ENCODE assay signal across 28 cellular contexts in the genomic region with DNA sequence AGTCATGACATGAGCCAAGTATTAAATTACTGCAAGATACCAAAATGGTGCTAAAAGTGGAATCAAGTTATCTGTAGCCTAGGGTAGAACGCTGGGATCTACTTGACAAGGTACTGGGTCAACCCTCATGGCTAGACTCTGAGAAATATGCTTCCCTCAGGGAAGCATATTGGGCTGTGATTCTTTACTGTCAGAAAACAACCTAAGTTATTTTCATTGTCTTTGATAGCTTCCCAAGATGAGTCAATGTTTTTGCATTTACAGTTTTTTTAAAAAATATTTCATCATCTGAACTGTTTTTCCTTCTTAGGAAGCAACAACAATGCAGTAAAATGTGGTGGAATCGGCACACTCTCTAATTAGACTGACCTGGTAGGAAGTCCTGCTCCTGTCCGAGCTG.
DNase-seq lines count a peak whose midpoint lies in the region; ATAC-seq, FAIRE-seq and TF ChIP-seq lines count a peak whose summit lies in the region.
"Had no signal": no experiment of that assay in that cellular context is flagged by ENCODE, and none has a peak within 500 bp of the region (broad histone marks: within the 10 kb centered on the region; RNA-seq: fewer than 3 reads in every experiment).

No MANE protein-coding gene starts in this region.

- H3K27ac ChIP-seq in SK-N-SH (ENCODE audit: low read depth in 2 of 2, low read length in 1 of 2) (no peak overlapping the region), esophagus squamous epithelium (no peak overlapping the region)
- H3K27ac ChIP-seq: A549, ascending aorta, BLaER1, neutrophil, Peyer's patch, prostate gland, SJCRH30 had no signal

- H3K9me3 ChIP-seq in SK-N-SH: no peaks in the 10 kb centered on the region
- no peaks in the 10 kb centered on the region for H3K9me3 ChIP-seq in esophagus squamous epithelium
- H3K9me3 ChIP-seq: A549, ascending aorta, BLaER1, neutrophil, Peyer's patch, prostate gland, SJCRH30 had no signal

- no peak overlapping the region for H3K4me2 ChIP-seq in SK-N-SH
- H3K4me2 ChIP-seq: A549, BLaER1, smooth muscle cell had no signal

- WGBS in SK-N-SH (ENCODE audit: low lambda C conversion rate): 92% methylated on average over 3 of the region's 3 CpGs
- 84 to 91% methylated on average over 3 of the region's 3 CpGs for WGBS in esophagus squamous epithelium, 2 donors

- peaks cover 0 to under 1% of the 10 kb centered on the region in 2 experiments for H3K36me3 ChIP-seq in SK-N-SH (replicated peaks in 1 of 2; ENCODE audit: control insufficient read depth in 1 of 2, insufficient read depth in 2 of 2, low read length in 1 of 2)
- H3K36me3 ChIP-seq in bronchial epithelial cell (ENCODE audit: control insufficient read depth, insufficient read depth, low read length): no peaks in the 10 kb centered on the region
- peaks cover 0 to 8% (median 0%) of the 10 kb centered on the region in 3 donors for H3K36me3 ChIP-seq in esophagus squamous epithelium
- H3K36me3 ChIP-seq: ascending aorta, BLaER1, neutrophil, Peyer's patch, prostate gland, SJCRH30 had no signal

- no peaks in the 10 kb centered on the region for H3K9me2 ChIP-seq in SK-N-SH

- no peak overlapping the region for H3K9ac ChIP-seq in SK-N-SH
- H3K9ac ChIP-seq: BLaER1 had no signal

- no peak for DNase-seq in SK-N-SH
- DNase-seq in bronchial epithelial cell (ENCODE audit: low read depth): peak; percentile 57
- DNase-seq in fibroblast of villous mesenchyme (ENCODE audit: low read depth): peak; percentile 71
- no peak for DNase-seq in effector CD8-positive, alpha-beta T cell (lab: John Stamatoyannopoulos, UW)
- DNase-seq in SW480 (ENCODE audit: low spot score): no peak
- DNase-seq in esophagus squamous epithelium (lab: John Stamatoyannopoulos, UW): no peak
- DNase-seq: activated CD4-positive, alpha-beta T cell treated with anti-CD3 and anti-CD28 coated beads for 36 hours; activated CD8-positive, alpha-beta memory T cell treated with anti-CD3 and anti-CD28 coated beads for 24 hours; activated naive CD4-positive, alpha-beta T cell treated with Interleukin-2 at 50 U/mL for 16 hours; activated T-cell treated with anti-CD3 and anti-CD28 coated beads, Interleukin-2, amount 50 U/mL, for 4 hours; DMS79; Karpas-422; left cardiac atrium; NCI-H1694 treated with DMSO at 0.1 percent for 48 hours; NCI-H69; Peyer's patch; SJCRH30; stimulated activated CD4-positive, alpha-beta T cell treated with anti-CD3 and anti-CD28 coated beads, Interleukin-2, amount 100 ng/mL, for 24 hours had no signal

- no peak for ATAC-seq in SK-N-SH treated with all-trans-retinoic acid at 6 μM for 48 hours
- ATAC-seq in HG02759 (IDR thresholded peaks at IDR 0.05; ENCODE audit: unreplicated experiment): no peak
- ATAC-seq: A549; activated CD4-positive, alpha-beta T cell treated with anti-CD3 and anti-CD28 coated beads for 36 hours; activated T-cell treated with anti-CD3 and anti-CD28 coated beads, Interleukin-2, amount 50 U/mL, for 4 hours; esophagus mucosa; left cardiac atrium had no signal

- POLR2A ChIA-PET in SK-N-SH (lab: Yijun Ruan, JAX): no interaction called here

- intact Hi-C loops in esophagus squamous epithelium (cut with DNase I): no loop called here

- TF ChIP-seq POLR2A in esophagus squamous epithelium (IDR thresholded peaks at IDR 0.05): no peak

- H3K4me1 ChIP-seq in SK-N-SH (ENCODE audit: control insufficient read depth in 1 of 2, insufficient read depth in 2 of 2, low read depth in 1 of 2, low read length in 1 of 2): peaks cover 0 to 3% of the 10 kb centered on the region in 2 experiments; a peak in 3 of 4 replicates
- H3K4me1 ChIP-seq in esophagus squamous epithelium: no peaks in the 10 kb centered on the region
- H3K4me1 ChIP-seq: A549, BLaER1, Peyer's patch, prostate gland had no signal

- FAIRE-seq in bronchial epithelial cell (lab: Jason Lieb, UNC): no peak
- FAIRE-seq: A549, H54 had no signal

- TF ChIP-seq CTCF in SK-N-SH (IDR thresholded peaks at IDR 0.05): no peak
- no peak for TF ChIP-seq CTCF in bronchial epithelial cell (IDR thresholded peaks at IDR 0.05; ENCODE audit: insufficient read depth, low read length, severe bottlenecking)
- no peak for TF ChIP-seq CTCF in fibroblast of villous mesenchyme (IDR thresholded peaks at IDR 0.05; ENCODE audit: insufficient read depth, low read depth, low read length)
- TF ChIP-seq CTCF in esophagus squamous epithelium (IDR thresholded peaks at IDR 0.05): no peak

- peaks cover 6% of the 10 kb centered on the region for H3F3A ChIP-seq in SK-N-SH (replicated peaks; ENCODE audit: insufficient read depth)

- no peaks in the 10 kb centered on the region for H4K20me1 ChIP-seq in SK-N-SH (ENCODE audit: insufficient read depth)
- H4K20me1 ChIP-seq: BLaER1 had no signal

- H3K27me3 ChIP-seq in SK-N-SH (ENCODE audit: insufficient read depth): no peaks in the 10 kb centered on the region
- no peaks in the 10 kb centered on the region for H3K27me3 ChIP-seq in bronchial epithelial cell (ENCODE audit: control insufficient read depth, insufficient read depth, low read length)
- H3K27me3 ChIP-seq in esophagus squamous epithelium: no peaks in the 10 kb centered on the region
- H3K27me3 ChIP-seq: ascending aorta, BLaER1, neutrophil, Peyer's patch, SJCRH30 had no signal

- H2AFZ ChIP-seq in SK-N-SH (ENCODE audit: low read depth): no peak overlapping the region

- no peak for TF ChIP-seq EP300 in SK-N-SH (IDR thresholded peaks at IDR 0.05; ENCODE audit: borderline replicate concordance in 1 of 2, low read depth in 1 of 2, low read length in 1 of 2)

- H3K79me2 ChIP-seq in SK-N-SH (ENCODE audit: insufficient read depth): no peaks in the 10 kb centered on the region

- no peak overlapping the region for H3K4me3 ChIP-seq in SK-N-SH (ENCODE audit: low read depth in 2 of 2, low read length in 1 of 2)
- H3K4me3 ChIP-seq in bronchial epithelial cell (ENCODE audit: low read depth, low read length): no peak overlapping the region
- no peak overlapping the region for H3K4me3 ChIP-seq in fibroblast of villous mesenchyme (ENCODE audit: low read depth, low read length)
- no peak overlapping the region for H3K4me3 ChIP-seq in esophagus squamous epithelium
- H3K4me3 ChIP-seq: A549, ascending aorta, BLaER1, Peyer's patch, prostate gland, SJCRH30, smooth muscle cell had no signal

- CTCF ChIA-PET in SK-N-SH (lab: Yijun Ruan, JAX): interaction anchor here (0.6 to 5.0 kb wide), 6 partner anchors 7 to 545 kb away, joined by 3 to 28 read pairs (median 4); no protein-coding TSS in a partner anchor

- TF ChIP-seq RAD21 in SK-N-SH (IDR thresholded peaks at IDR 0.05; ENCODE audit: low read length): no peak

TF ChIP-seq in SK-N-SH, 30 proteins besides CTCF, POLR2A, EP300 and RAD21:
- TF ChIP-seq, protein P1, sequence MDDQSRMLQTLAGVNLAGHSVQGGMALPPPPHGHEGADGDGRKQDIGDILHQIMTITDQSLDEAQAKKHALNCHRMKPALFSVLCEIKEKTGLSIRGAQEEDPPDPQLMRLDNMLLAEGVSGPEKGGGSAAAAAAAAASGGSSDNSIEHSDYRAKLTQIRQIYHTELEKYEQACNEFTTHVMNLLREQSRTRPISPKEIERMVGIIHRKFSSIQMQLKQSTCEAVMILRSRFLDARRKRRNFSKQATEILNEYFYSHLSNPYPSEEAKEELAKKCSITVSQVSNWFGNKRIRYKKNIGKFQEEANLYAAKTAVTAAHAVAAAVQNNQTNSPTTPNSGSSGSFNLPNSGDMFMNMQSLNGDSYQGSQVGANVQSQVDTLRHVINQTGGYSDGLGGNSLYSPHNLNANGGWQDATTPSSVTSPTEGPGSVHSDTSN (IDR thresholded peaks at IDR 0.05): 0 out of 2 replicates have a peak, but pooled peaks have one; percentile 27
- TF ChIP-seq ELF1 (IDR thresholded peaks at IDR 0.05): no peak
- TF ChIP-seq FOSL2 (IDR thresholded peaks at IDR 0.05; ENCODE audit: borderline replicate concordance, low read depth): peak; percentile 20; the same call in 1 of the 2 replicates

TF ChIP-seq in SK-N-SH treated with all-trans-retinoic acid at 6 μM for 48 hours, 23 proteins besides CTCF, POLR2A, EP300 and RAD21:
- TF ChIP-seq ISL1 (CRISPR knock-in tag; IDR thresholded peaks at IDR 0.05) (no peak), CSDC2 (CRISPR knock-in tag; IDR thresholded peaks at IDR 0.05) (no peak), ZNF70 (CRISPR knock-in tag; IDR thresholded peaks at IDR 0.05) (no peak)

Comparison
In these comparisons a context has a peak if more than half of its experiments do, and no peak if none do; other contexts are left out.
1. DNase-seq: peak in bronchial epithelial cell (single experiment) and fibroblast of villous mesenchyme (single experiment); none in SK-N-SH (single experiment), effector CD8-positive, alpha-beta T cell (single experiment), SW480 (single experiment) and esophagus squamous epithelium (single experiment).